ENCODE assay signal across 10 cellular contexts in the genomic region with DNA sequence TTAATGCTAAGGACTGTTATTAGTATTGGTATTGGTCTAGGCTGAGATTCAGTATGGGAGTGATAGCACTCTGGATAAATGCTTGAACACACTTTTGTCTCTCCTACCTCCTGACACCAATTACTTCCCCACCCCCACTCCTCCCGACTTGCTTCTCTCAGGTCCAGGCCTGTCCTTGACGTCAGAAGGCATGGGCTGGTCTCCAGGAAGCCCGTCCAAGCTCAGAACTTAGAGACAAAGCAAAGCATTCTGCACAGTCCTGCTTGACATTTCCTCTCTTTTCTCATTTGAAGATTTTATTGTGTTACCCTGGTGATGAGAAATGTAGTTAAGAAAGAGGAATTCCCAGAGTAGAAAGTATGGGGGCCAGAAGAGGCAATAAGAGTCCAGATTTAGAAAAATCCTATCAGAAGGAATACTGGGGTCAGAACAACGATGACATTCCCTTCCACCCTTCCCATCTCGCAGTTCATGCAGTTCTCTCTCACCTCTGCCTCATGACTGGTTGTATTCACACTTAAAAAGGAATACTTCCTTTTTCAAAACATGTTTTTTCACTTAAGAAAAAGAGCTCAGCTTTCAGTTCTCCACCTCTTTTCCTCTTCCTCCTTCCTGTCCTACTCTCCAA. TPM values are rescaled to one million over a fixed set of nuclear protein-coding genes. Genes with fewer than 3 reads are reported as not detected.
DNase-seq lines count a peak whose midpoint lies in the region; ATAC-seq and TF ChIP-seq lines count a peak whose summit lies in the region.
"Had no signal": no experiment of that assay in that cellular context is flagged by ENCODE, and none has a peak within 500 bp of the region (broad histone marks: within the 10 kb centered on the region; RNA-seq: fewer than 3 reads in every experiment).

No MANE protein-coding gene starts in this region.

- H3K4me1 Mint-ChIP-seq in natural killer cell: peaks cover 5 to 13% of the 10 kb centered on the region in 2 donors

- DNase-seq in C1 segment of cervical spinal cord (lab: John Stamatoyannopoulos, UW) (peak in 9 of 14 donors; percentile 17 to 69 (median 43)), anterior cingulate cortex (lab: John Stamatoyannopoulos, UW) (peak in 49 of 58 donors; percentile 7 to 87 (median 58)), Right ventricle myocardium inferior (ENCODE audit: missing footprints) (peak; percentile 86), nucleus accumbens (lab: John Stamatoyannopoulos, UW) (peak in 46 of 56 donors; percentile 3 to 91 (median 54)), cerebellar nuclear complex (lab: John Stamatoyannopoulos, UW) (no peak), NCI-H2081 treated with DMSO at 0.1 percent for 48 hours (lab: John Stamatoyannopoulos, UW) (no peak), natural killer cell (no peak), HT-29 (ENCODE audit: low spot score) (no peak)
- DNase-seq: stimulated activated naive CD8-positive, alpha-beta T cell treated with anti-CD3 and anti-CD28 coated beads, Interleukin-15, amount 100 ng/mL, for 72 hours had no signal

- H3K4me3 Mint-ChIP-seq in natural killer cell: no peak overlapping the region

- H3K9me3 Mint-ChIP-seq in natural killer cell: no peaks in the 10 kb centered on the region

- ATAC-seq in Right ventricle myocardium inferior (peak; percentile 95), natural killer cell (no peak)
- ATAC-seq: Panc1 had no signal

- intact Hi-C loops in Right ventricle myocardium inferior (cut with DNase I): no loop called here
- intact Hi-C loops in natural killer cell (cut with micrococcal nuclease): no loop called here

- no peak overlapping the region for H3K27ac Mint-ChIP-seq in natural killer cell
- H3K27ac Mint-ChIP-seq: stimulated activated naive CD8-positive, alpha-beta T cell treated with anti-CD3 and anti-CD28 coated beads, Interleukin-15, amount 100 ng/mL, for 72 hours had no signal

- H3K27me3 Mint-ChIP-seq in natural killer cell (ENCODE audit: low read depth in 2 of 2): no peaks in the 10 kb centered on the region
- H3K27me3 Mint-ChIP-seq: stimulated activated naive CD8-positive, alpha-beta T cell treated with anti-CD3 and anti-CD28 coated beads, Interleukin-15, amount 100 ng/mL, for 72 hours had no signal

- TF ChIP-seq CTCF in natural killer cell (IDR thresholded peaks at IDR 0.05): no peak

- no peaks in the 10 kb centered on the region for H3K36me3 Mint-ChIP-seq in natural killer cell

RNA-seq across cellular contexts. Expression of a gene that starts 18.3 kb away (rescaled TPM):
- total RNA-seq in Right ventricle myocardium inferior (2.4 TPM), natural killer cell (under 1 TPM; 0.09 to 0.40 (median 0.20) TPM)
- not detected in 2 replicates for total RNA-seq in HT-29 (2014; rRNA removed; shearing (Covaris generic))

Comparison
In these comparisons a context has a peak if more than half of its experiments do, and no peak if none do; other contexts are left out.
1. DNase-seq: peak in C1 segment of cervical spinal cord (9 of 14), anterior cingulate cortex (49 of 58), Right ventricle myocardium inferior (single experiment) and nucleus accumbens (46 of 56); none in cerebellar nuclear complex (0 of 2), NCI-H2081 treated with DMSO at 0.1 percent for 48 hours (single experiment), natural killer cell (single experiment) and HT-29 (single experiment).